In the genomic region with DNA sequence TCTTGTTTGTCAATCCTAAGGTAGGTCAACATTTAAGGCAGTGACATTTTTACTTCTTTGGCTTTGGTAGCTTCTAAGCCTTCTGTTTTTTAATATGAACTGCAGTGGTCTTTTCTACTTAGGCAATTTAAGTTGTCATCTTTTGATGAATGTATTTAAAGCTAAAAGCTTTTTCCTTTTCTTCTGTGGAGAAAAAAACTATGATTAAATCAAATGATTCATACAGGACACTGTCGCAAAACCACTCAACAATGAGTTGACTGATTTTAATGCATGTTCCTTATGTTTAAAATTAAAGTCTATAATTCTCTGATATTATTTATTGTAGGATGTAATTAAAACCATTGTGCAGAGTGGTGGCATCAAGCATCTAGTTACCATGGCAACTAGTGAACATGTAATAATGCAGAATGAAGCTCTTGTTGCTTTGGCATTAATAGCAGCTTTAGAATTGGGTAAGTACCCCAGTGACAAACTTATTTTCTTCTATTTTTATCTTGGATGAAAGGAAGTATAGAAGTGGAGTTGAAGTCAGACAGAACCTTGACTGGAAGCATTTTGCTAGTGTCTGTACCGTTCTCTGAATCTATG, we compare ENCODE assay signal across 22 cellular contexts.
DNase-seq lines count a peak whose midpoint lies in the region; ATAC-seq and TF ChIP-seq lines count a peak whose summit lies in the region.
"Had no signal": no experiment of that assay in that cellular context is flagged by ENCODE, and none has a peak within 500 bp of the region (broad histone marks: within the 10 kb centered on the region; RNA-seq: fewer than 3 reads in every experiment).

No MANE protein-coding gene starts in this region.

- intact Hi-C loops in psoas muscle (cut with DNase I), result no loop called here

- ATAC-seq in psoas muscle, result no peak

- no peak overlapping the region for H3K27ac ChIP-seq in psoas muscle
- H3K27ac ChIP-seq: HL-60, SJCRH30 had no signal

- H3K4me3 ChIP-seq in epithelial cell of esophagus (ENCODE audit: low read length) (no peak overlapping the region), psoas muscle (no peak overlapping the region)
- H3K4me3 ChIP-seq: HAP-1, SJCRH30 had no signal

- DNase-seq in COLO829 (ENCODE audit: low spot score) (peak; percentile 13), HCEC 1CT (peak; percentile 2), NCI-H2227 (lab: John Stamatoyannopoulos, UW; ENCODE audit: unreplicated experiment) (peak; percentile 85), epithelial cell of esophagus (ENCODE audit: low read depth) (peak; percentile 15), MV-4-11 (lab: John Stamatoyannopoulos, UW) (no peak), psoas muscle (no peak), NCI-H82 treated with DMSO at 0.1 percent for 48 hours (lab: John Stamatoyannopoulos, UW; ENCODE audit: unreplicated experiment) (no peak)
- no peak for DNase-seq in activated naive CD4-positive, alpha-beta T cell treated with Interleukin-2 at 50 U/mL for 16 hours
- DNase-seq: Calu3; CD4-positive, CD25-positive, alpha-beta regulatory T cell; KBM-7; NCI-H1092; NCI-H1930; NCI-H226; NCI-H526 treated with DMSO at 0.1 percent for 48 hours; NK-92 treated with Interleukin-12 subunit alpha and Interleukin-12 subunit beta, amount 100 ng/mL, for 24 hours; OCI-M1; RPMI8226; SJCRH30; SW 1271 had no signal

- no peaks in the 10 kb centered on the region for H3K9me3 ChIP-seq in psoas muscle
- H3K9me3 ChIP-seq: HAP-1, SJCRH30 had no signal

- 83 to 94% (median 92%) methylated on average over 2 of the region's 2 CpGs for WGBS in psoas muscle, 3 donors

- H3K4me1 ChIP-seq in psoas muscle, result no peaks in the 10 kb centered on the region
- H3K4me1 ChIP-seq: HAP-1, SJCRH30 had no signal

- no peaks in the 10 kb centered on the region for H3K27me3 ChIP-seq in psoas muscle (ENCODE audit: insufficient read depth in 3 of 3, low read length in 2 of 3)
- H3K27me3 ChIP-seq: SJCRH30 had no signal

- TF ChIP-seq CTCF in epithelial cell of esophagus (IDR thresholded peaks at IDR 0.05; ENCODE audit: insufficient read depth, low read depth, low read length, missing control alignments) (no peak), psoas muscle (IDR thresholded peaks at IDR 0.05) (no peak)

- H3K36me3 ChIP-seq in psoas muscle (ENCODE audit: insufficient read depth in 1 of 2, low read depth in 1 of 2), result peaks cover 0 to 37% of the 10 kb centered on the region in 2 donors
- H3K36me3 ChIP-seq: HAP-1 had no signal

Comparison
In these comparisons a context has a peak if more than half of its experiments do, and no peak if none do; other contexts are left out.
1. DNase-seq: peak in COLO829 (single experiment), HCEC 1CT (single experiment), NCI-H2227 (single experiment) and epithelial cell of esophagus (single experiment); none in MV-4-11 (single experiment), activated naive CD4-positive, alpha-beta T cell treated with Interleukin-2 at 50 U/mL for 16 hours (single experiment), psoas muscle (0 of 2) and NCI-H82 treated with DMSO at 0.1 percent for 48 hours (single experiment).